ENCODE assay signal across 8 cellular contexts in genomic region chr3:53160335-53160659, GRCh38. TPM values are rescaled to one million over a fixed set of nuclear protein-coding genes. Genes with fewer than 3 reads are reported as not detected.
DNase-seq lines count a peak whose midpoint lies in the region; ATAC-seq and TF ChIP-seq lines count a peak whose summit lies in the region.

No MANE protein-coding gene starts in this region.

- TF ChIP-seq CTCF in AG04449 (IDR thresholded peaks at IDR 0.05; ENCODE audit: insufficient read depth, low read length, missing control alignments) (no peak), colonic mucosa (IDR thresholded peaks at IDR 0.05) (no peak), lower leg skin (IDR thresholded peaks at IDR 0.05) (no peak)

- TF ChIP-seq POLR2A in lower leg skin (IDR thresholded peaks at IDR 0.05): no peak
- TF ChIP-seq POLR2A in GM18505 (IDR thresholded peaks at IDR 0.05; ENCODE audit: borderline replicate concordance, extremely low read depth, insufficient read depth, insufficient read length): no peak

- WGBS in lower leg skin, 2 donors: 19 to 21% methylated on average over 3 of the region's 3 CpGs

- H3K4me3 ChIP-seq in AG04449 (ENCODE audit: low read depth, low read length): peak overlapping the region; percentile 78
- H3K4me3 ChIP-seq in Jurkat, Clone E6-1 (ENCODE audit: low read length): peak overlapping the region; percentile 71
- H3K4me3 ChIP-seq in colonic mucosa: peak overlapping the region; percentile 86
- peak overlapping the region; percentile 68 for H3K4me3 ChIP-seq in naive thymus-derived CD4-positive, alpha-beta T cell (ENCODE audit: low read length)
- no peak overlapping the region for H3K4me3 ChIP-seq in lower leg skin (ENCODE audit: low read depth, poor library complexity, severe bottlenecking)

- peak overlapping the region; percentile 62 to 94 (median 83) for H3K27ac Mint-ChIP-seq in naive thymus-derived CD4-positive, alpha-beta T cell

- peaks cover 18 to 30% (median 23%) of the 10 kb centered on the region in 7 donors for H3K4me1 Mint-ChIP-seq in naive thymus-derived CD4-positive, alpha-beta T cell

- no peaks in the 10 kb centered on the region for H3K9me3 Mint-ChIP-seq in naive thymus-derived CD4-positive, alpha-beta T cell

- no peaks in the 10 kb centered on the region for H3K36me3 ChIP-seq in colonic mucosa
- peaks cover 0 to 4% (median 0%) of the 10 kb centered on the region in 3 experiments for H3K36me3 ChIP-seq in naive thymus-derived CD4-positive, alpha-beta T cell (ENCODE audit: control insufficient read depth in 2 of 3, insufficient read depth in 3 of 3, low read length in 3 of 3)

- H3K36me3 Mint-ChIP-seq in naive thymus-derived CD4-positive, alpha-beta T cell: peaks cover 0 to 2% (median 0%) of the 10 kb centered on the region in 5 donors

- peaks cover 13% of the 10 kb centered on the region for H3K4me1 ChIP-seq in colonic mucosa
- peaks cover 9 to 22% of the 10 kb centered on the region in 2 donors for H3K4me1 ChIP-seq in naive thymus-derived CD4-positive, alpha-beta T cell (ENCODE audit: control insufficient read depth in 2 of 2, insufficient read depth in 2 of 2, low read length in 2 of 2)

- H3K27me3 ChIP-seq in colonic mucosa: no peaks in the 10 kb centered on the region
- no peaks in the 10 kb centered on the region for H3K27me3 ChIP-seq in naive thymus-derived CD4-positive, alpha-beta T cell (ENCODE audit: control insufficient read depth in 2 of 2, insufficient read depth in 2 of 2, low read length in 2 of 2)

- intact Hi-C loops in colonic mucosa (cut with DNase I) (no loop called here), lower leg skin (cut with DNase I; ENCODE audit: low total_unique reads) (no loop called here)
- intact Hi-C loops in naive thymus-derived CD4-positive, alpha-beta T cell (cut with micrococcal nuclease): loop anchor here in 1 of 2 donors (2.0 to 5.0 kb wide), 3 partner anchors 37 to 95 kb away; no protein-coding TSS in a partner anchor

- CTCF ChIA-PET in AG04449 (lab: Yijun Ruan, JAX): interaction anchor here (0.6 to 1.9 kb wide), 10 partner anchors 10 to 73 kb away, joined by 3 to 14 read pairs (median 4); no protein-coding TSS in a partner anchor
- CTCF ChIA-PET in naive thymus-derived CD4-positive, alpha-beta T cell (lab: Charles Lee): interaction anchor here (1.6 kb wide), 1 partner anchor 36 kb away, joined by 3 read pairs; no protein-coding TSS in a partner anchor

- DNase-seq in AG04449 (ENCODE audit: low read depth, low spot score) (no peak), colonic mucosa (no peak), lower leg skin (ENCODE audit: low spot score in 2 of 2) (no peak), SHP77 (lab: John Stamatoyannopoulos, UW) (no peak)
- DNase-seq in Jurkat, Clone E6-1 (ENCODE audit: low read depth, low spot score): no peak
- DNase-seq in naive thymus-derived CD4-positive, alpha-beta T cell: no peak

- POLR2A ChIA-PET in AG04449 (lab: Yijun Ruan, JAX): no interaction called here
- POLR2A ChIA-PET in naive thymus-derived CD4-positive, alpha-beta T cell (lab: Charles Lee): interaction anchor here (1.3 to 1.5 kb wide), 2 partner anchors 27 to 29 kb away, joined by 3 to 5 read pairs; no protein-coding TSS in a partner anchor

- ATAC-seq in naive thymus-derived CD4-positive, alpha-beta T cell: no peak
- ATAC-seq in GM18505 (IDR thresholded peaks at IDR 0.05; ENCODE audit: unreplicated experiment) (no peak), GM18498 (IDR thresholded peaks at IDR 0.05; ENCODE audit: unreplicated experiment) (no peak)

- H3K4me3 Mint-ChIP-seq in naive thymus-derived CD4-positive, alpha-beta T cell: peak overlapping the region; percentile 80 to 95 (median 92)

- H3K27me3 Mint-ChIP-seq in naive thymus-derived CD4-positive, alpha-beta T cell: peaks cover 2 to 44% (median 18%) of the 10 kb centered on the region in 5 donors

- H3K27ac ChIP-seq in colonic mucosa: peak overlapping the region; percentile 81
- H3K27ac ChIP-seq in naive thymus-derived CD4-positive, alpha-beta T cell (ENCODE audit: low read depth, low read length): peak overlapping the region; percentile 77

- peak overlapping the region; percentile 82 to 86 for H3K9ac ChIP-seq in colonic mucosa (ENCODE audit: low read depth in 2 of 2, low read length in 2 of 2)

- no peaks in the 10 kb centered on the region for H3K9me3 ChIP-seq in colonic mucosa
- no peaks in the 10 kb centered on the region for H3K9me3 ChIP-seq in naive thymus-derived CD4-positive, alpha-beta T cell (ENCODE audit: control insufficient read depth in 2 of 3, low read length in 3 of 3)

RNA-seq across cellular contexts. Expression of gene PRKCD, which starts 0.7 kb away (rescaled TPM):
- 21.4 TPM for polyA plus RNA-seq in Jurkat, Clone E6-1 (2012; ENCODE audit: insufficient read depth, insufficient read length)
- total RNA-seq in colonic mucosa: 10 to 100 TPM; 58.9 to 75.0 TPM
- total RNA-seq in naive thymus-derived CD4-positive, alpha-beta T cell: 10 to 100 TPM; 10.2 to 72.8 (median 18.7) TPM
- polyA plus RNA-seq in naive thymus-derived CD4-positive, alpha-beta T cell: 10 to 100 TPM in 1 of 2 donors, 1 to 10 TPM in 1; 7.7 to 17.5 TPM
- 10 to 100 TPM; 27.2 to 35.8 (median 31.4) TPM for total RNA-seq in lower leg skin

RNA-seq across cellular contexts. Expression of gene RFT1, which starts 30.1 kb away (rescaled TPM):
- 38.7 TPM for polyA plus RNA-seq in Jurkat, Clone E6-1 (2012; ENCODE audit: insufficient read depth, insufficient read length)
- total RNA-seq in colonic mucosa (10 to 100 TPM; 15.3 to 30.4 TPM), lower leg skin (10 to 100 TPM in 3 of 4 donors, 1 to 10 TPM in 1; 8.6 to 16.1 (median 15.5) TPM)
- total RNA-seq in naive thymus-derived CD4-positive, alpha-beta T cell: 10 to 100 TPM; 16.0 to 32.0 (median 26.0) TPM
- 10 to 100 TPM; 22.9 to 24.1 TPM for polyA plus RNA-seq in naive thymus-derived CD4-positive, alpha-beta T cell
